ENCODE assay signal across 25 cellular contexts in genomic region chr11:20093775-20094174, GRCh38.
A peak's percentile ranks its signal among the peaks of the same experiment; 100 is the strongest.
DNase-seq lines count a peak whose midpoint lies in the region; ATAC-seq and TF ChIP-seq lines count a peak whose summit lies in the region.
"Had no signal": no experiment of that assay in that cellular context is flagged by ENCODE, and none has a peak within 500 bp of the region (broad histone marks: within the 10 kb centered on the region; RNA-seq: fewer than 3 reads in every experiment).

No MANE protein-coding gene starts in this region.

- no peak for ATAC-seq in HG03432 (IDR thresholded peaks at IDR 0.05; ENCODE audit: unreplicated experiment)
- ATAC-seq: activated CD4-positive, alpha-beta T cell treated with anti-CD3 and anti-CD28 coated beads for 36 hours; CD8-positive, alpha-beta T cell; mucosa of descending colon; Panc1 had no signal

- DNase-seq in EH (ENCODE audit: low read depth): peak; percentile 56
- DNase-seq in astrocyte of the cerebellum (ENCODE audit: low read depth): peak; percentile 97
- peak; percentile 71 for DNase-seq in fibroblast of mammary gland (ENCODE audit: low read depth)
- peak; percentile 13 for DNase-seq in renal cortical epithelial cell (ENCODE audit: low read depth)
- DNase-seq in cardiac septum (ENCODE audit: low spot score): no peak
- DNase-seq in Kasumi-1 (lab: John Stamatoyannopoulos, UW): no peak
- DNase-seq in DMS79 treated with DMSO at 0.1 percent for 48 hours (lab: John Stamatoyannopoulos, UW): no peak
- DNase-seq: activated CD4-positive, alpha-beta T cell treated with anti-CD3 and anti-CD28 coated beads for 36 hours; activated naive CD4-positive, alpha-beta T cell treated with anti-CD3 and anti-CD28 coated beads for 36 hours; activated T-cell treated with anti-CD3 and anti-CD28 coated beads, Interleukin-2, amount 50 U/mL, for 48 hours; amygdala; CD8-positive, alpha-beta T cell; DMS153; mucosa of descending colon; NCI-H1105 treated with DMSO at 0.1 percent for 48 hours; NCI-H2081; NCI-H446 treated with DMSO at 0.1 percent for 48 hours; SIG-M5; stimulated activated CD4-positive, alpha-beta T cell treated with anti-CD3 and anti-CD28 coated beads, Interleukin-2, amount 100 ng/mL, for 48 hours; stimulated activated naive CD4-positive, alpha-beta T cell; T-helper 1 cell had no signal

- H3K4me3 ChIP-seq in astrocyte of the cerebellum (ENCODE audit: low read depth, low read length) (no peak overlapping the region), fibroblast of mammary gland (ENCODE audit: control insufficient read depth, low read depth, low read length) (no peak overlapping the region)
- H3K4me3 ChIP-seq: hepatocyte, mucosa of descending colon, smooth muscle cell had no signal

- in situ Hi-C loops in astrocyte of the cerebellum (cut with HindIII; ENCODE audit: low sequenced_read_pairs): no loop called here

- TF ChIP-seq CTCF in astrocyte of the cerebellum (IDR thresholded peaks at IDR 0.05; ENCODE audit: low read depth, low read length, missing control alignments) (peak; percentile 24), fibroblast of mammary gland (conservative IDR thresholded peaks at IDR 0.05; ENCODE audit: control insufficient read depth, insufficient read depth, low read depth, low read length) (peak; percentile 7)

- intact Hi-C loops in cardiac septum (cut with DNase I): loop anchor here (5.0 kb wide), 1 partner anchor 46 kb away; no protein-coding TSS in a partner anchor

Comparison
In these comparisons a context has a peak if more than half of its experiments do, and no peak if none do; other contexts are left out.
1. DNase-seq: peak in EH (single experiment), astrocyte of the cerebellum (single experiment), fibroblast of mammary gland (single experiment) and renal cortical epithelial cell (single experiment); none in cardiac septum (single experiment), Kasumi-1 (0 of 2) and DMS79 treated with DMSO at 0.1 percent for 48 hours (single experiment).